In genomic region chr3:140023616-140024530, GRCh38 we compare ENCODE assay signal across 1 cellular context.
TF ChIP-seq lines count a peak whose summit lies in the region.

No MANE protein-coding gene starts in this region.

TF ChIP-seq in GM23338, 12 proteins besides CTCF, POLR2A, EP300 and RAD21 (continued from another document):
- TF ChIP-seq, protein P1, sequence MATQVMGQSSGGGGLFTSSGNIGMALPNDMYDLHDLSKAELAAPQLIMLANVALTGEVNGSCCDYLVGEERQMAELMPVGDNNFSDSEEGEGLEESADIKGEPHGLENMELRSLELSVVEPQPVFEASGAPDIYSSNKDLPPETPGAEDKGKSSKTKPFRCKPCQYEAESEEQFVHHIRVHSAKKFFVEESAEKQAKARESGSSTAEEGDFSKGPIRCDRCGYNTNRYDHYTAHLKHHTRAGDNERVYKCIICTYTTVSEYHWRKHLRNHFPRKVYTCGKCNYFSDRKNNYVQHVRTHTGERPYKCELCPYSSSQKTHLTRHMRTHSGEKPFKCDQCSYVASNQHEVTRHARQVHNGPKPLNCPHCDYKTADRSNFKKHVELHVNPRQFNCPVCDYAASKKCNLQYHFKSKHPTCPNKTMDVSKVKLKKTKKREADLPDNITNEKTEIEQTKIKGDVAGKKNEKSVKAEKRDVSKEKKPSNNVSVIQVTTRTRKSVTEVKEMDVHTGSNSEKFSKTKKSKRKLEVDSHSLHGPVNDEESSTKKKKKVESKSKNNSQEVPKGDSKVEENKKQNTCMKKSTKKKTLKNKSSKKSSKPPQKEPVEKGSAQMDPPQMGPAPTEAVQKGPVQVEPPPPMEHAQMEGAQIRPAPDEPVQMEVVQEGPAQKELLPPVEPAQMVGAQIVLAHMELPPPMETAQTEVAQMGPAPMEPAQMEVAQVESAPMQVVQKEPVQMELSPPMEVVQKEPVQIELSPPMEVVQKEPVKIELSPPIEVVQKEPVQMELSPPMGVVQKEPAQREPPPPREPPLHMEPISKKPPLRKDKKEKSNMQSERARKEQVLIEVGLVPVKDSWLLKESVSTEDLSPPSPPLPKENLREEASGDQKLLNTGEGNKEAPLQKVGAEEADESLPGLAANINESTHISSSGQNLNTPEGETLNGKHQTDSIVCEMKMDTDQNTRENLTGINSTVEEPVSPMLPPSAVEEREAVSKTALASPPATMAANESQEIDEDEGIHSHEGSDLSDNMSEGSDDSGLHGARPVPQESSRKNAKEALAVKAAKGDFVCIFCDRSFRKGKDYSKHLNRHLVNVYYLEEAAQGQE (IDR thresholded peaks at IDR 0.05; ENCODE audit: unreplicated experiment) = no peak
- TF ChIP-seq EZH2 (IDR thresholded peaks at IDR 0.05; ENCODE audit: low read depth, unreplicated experiment) = no peak
- no peak for TF ChIP-seq POLR2AphosphoS5 (IDR thresholded peaks at IDR 0.05; ENCODE audit: low read depth)
- no peak for TF ChIP-seq EZH2phosphoT487 (IDR thresholded peaks at IDR 0.05; ENCODE audit: unreplicated experiment)
- no peak for TF ChIP-seq ZNF114 (CRISPR knock-in tag; IDR thresholded peaks at IDR 0.05)
- no peak for TF ChIP-seq ETS1 (IDR thresholded peaks at IDR 0.05)
- TF ChIP-seq JUNB (IDR thresholded peaks at IDR 0.05; ENCODE audit: unreplicated experiment) = no peak
- no peak for TF ChIP-seq ZNF462 (CRISPR knock-in tag; IDR thresholded peaks at IDR 0.05)
TF ChIP-seq in GM23338: peak in this region for 0.
